ENCODE assay signal across 24 cellular contexts in the genomic region with DNA sequence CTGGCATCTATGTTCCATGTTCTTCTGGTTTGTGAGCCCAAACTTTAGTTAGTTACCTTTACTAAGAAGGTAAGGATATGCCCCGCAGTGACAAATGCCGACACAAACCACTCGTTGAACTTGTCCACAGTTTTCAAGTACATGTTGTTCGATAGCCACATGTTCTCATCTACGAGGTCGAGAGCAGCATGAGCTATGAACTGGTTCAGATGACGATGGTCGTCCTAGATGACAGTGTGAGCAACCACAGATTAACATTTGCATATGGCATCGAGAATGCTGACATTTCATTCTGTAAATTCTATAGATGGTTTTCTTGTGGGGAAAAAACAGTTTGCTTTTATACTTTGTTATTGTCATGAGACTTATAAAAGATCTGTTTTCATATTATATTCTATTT. TPM values are rescaled to one million over a fixed set of nuclear protein-coding genes. Genes with fewer than 3 reads are reported as not detected.
DNase-seq lines count a peak whose midpoint lies in the region; ATAC-seq, FAIRE-seq and TF ChIP-seq lines count a peak whose summit lies in the region.
"Had no signal": no experiment of that assay in that cellular context is flagged by ENCODE, and none has a peak within 500 bp of the region (broad histone marks: within the 10 kb centered on the region; RNA-seq: fewer than 3 reads in every experiment).

No MANE protein-coding gene starts in this region.

- TF ChIP-seq CTCF in MM.1S (IDR thresholded peaks at IDR 0.05; ENCODE audit: low read length) (no peak), astrocyte (IDR thresholded peaks at IDR 0.05; ENCODE audit: insufficient read depth, low read depth, low read length) (no peak), GM10266 (IDR thresholded peaks at IDR 0.05; ENCODE audit: control insufficient read depth, insufficient read depth, low read depth, missing control alignments) (no peak)

- peak; percentile 47 for FAIRE-seq in astrocyte (lab: Jason Lieb, UNC)
- FAIRE-seq: frontal cortex had no signal

- H3K36me3 Mint-ChIP-seq in activated T-cell treated with anti-CD3 and anti-CD28 coated beads, Interleukin-2, amount 50 U/mL, for 72 hours (ENCODE audit: insufficient read depth in 2 of 2), result peaks cover 9 to 26% of the 10 kb centered on the region in 2 donors
- H3K36me3 Mint-ChIP-seq in astrocyte (ENCODE audit: low read depth, unreplicated experiment), result peaks cover 10% of the 10 kb centered on the region
- H3K36me3 Mint-ChIP-seq in natural killer cell treated with Interleukin-12 subunit alpha and Interleukin-12 subunit beta and Interleukin-15 and Interleukin-18, amount 100 ng/mL, for 72 hours, result peaks cover 5% of the 10 kb centered on the region
- peaks cover 27% of the 10 kb centered on the region for H3K36me3 Mint-ChIP-seq in activated T-helper 1 cell treated with anti-CD3 and anti-CD28 coated beads, Interleukin-12 subunit alpha, Interleukin-12 subunit beta, Interleukin-2, Interleukin-4 antibody, amounts not matched to agents 30 ng/mL and 10 ng/mL and 1 ng/mL, durations not matched to agents 14 hours and 24 hours and 36 hours (ENCODE audit: low read depth)

- H3K9ac ChIP-seq in MM.1S (ENCODE audit: low read length) (no peak overlapping the region), astrocyte (ENCODE audit: low read length) (no peak overlapping the region)
- H3K9ac ChIP-seq: KMS-11 had no signal

- H3K9me3 ChIP-seq in MM.1S (replicated peaks; ENCODE audit: insufficient read depth, low read length) (no peaks in the 10 kb centered on the region), astrocyte (ENCODE audit: insufficient read depth, low read depth, low read length) (no peaks in the 10 kb centered on the region)
- H3K9me3 ChIP-seq: sigmoid colon, SJSA1, vagina had no signal

- no peaks in the 10 kb centered on the region for H3K9me3 Mint-ChIP-seq in activated T-cell treated with anti-CD3 and anti-CD28 coated beads, Interleukin-2, amount 50 U/mL, for 72 hours
- no peaks in the 10 kb centered on the region for H3K9me3 Mint-ChIP-seq in astrocyte (ENCODE audit: unreplicated experiment)
- no peaks in the 10 kb centered on the region for H3K9me3 Mint-ChIP-seq in natural killer cell treated with Interleukin-12 subunit alpha and Interleukin-12 subunit beta and Interleukin-15 and Interleukin-18, amount 100 ng/mL, for 72 hours
- no peaks in the 10 kb centered on the region for H3K9me3 Mint-ChIP-seq in activated T-helper 1 cell treated with anti-CD3 and anti-CD28 coated beads, Interleukin-12 subunit alpha, Interleukin-12 subunit beta, Interleukin-2, Interleukin-4 antibody, amounts not matched to agents 30 ng/mL and 10 ng/mL and 1 ng/mL, durations not matched to agents 14 hours and 24 hours and 36 hours
- H3K9me3 Mint-ChIP-seq: activated B cell treated with CpG ODN at 0.5 μM for 24 hours; activated naive CD8-positive, alpha-beta T cell treated with anti-CD3 and anti-CD28 coated beads, Interleukin-2, amount 10 ng/mL, durations not matched to agents 7 days and 5 days; stimulated activated naive CD8-positive, alpha-beta T cell treated with anti-CD3 and anti-CD28 coated beads, Interleukin-15, amount 100 ng/mL, for 72 hours had no signal

- H3K4me3 ChIP-seq in MM.1S (ENCODE audit: low read length) (no peak overlapping the region), astrocyte (ENCODE audit: insufficient read depth, low read depth, low read length) (no peak overlapping the region)
- H3K4me3 ChIP-seq: sigmoid colon, SJSA1, vagina had no signal

- peak overlapping the region in 1 of 2 donors; percentile 62 for H3K4me3 Mint-ChIP-seq in activated T-cell treated with anti-CD3 and anti-CD28 coated beads, Interleukin-2, amount 50 U/mL, for 72 hours
- no peak overlapping the region for H3K4me3 Mint-ChIP-seq in astrocyte (ENCODE audit: unreplicated experiment)
- peak overlapping the region; percentile 68 for H3K4me3 Mint-ChIP-seq in natural killer cell treated with Interleukin-12 subunit alpha and Interleukin-12 subunit beta and Interleukin-15 and Interleukin-18, amount 100 ng/mL, for 72 hours
- no peak overlapping the region for H3K4me3 Mint-ChIP-seq in activated T-helper 1 cell treated with anti-CD3 and anti-CD28 coated beads, Interleukin-12 subunit alpha, Interleukin-12 subunit beta, Interleukin-2, Interleukin-4 antibody, amounts not matched to agents 30 ng/mL and 10 ng/mL and 1 ng/mL, durations not matched to agents 14 hours and 24 hours and 36 hours
- H3K4me3 Mint-ChIP-seq: activated B cell treated with CpG ODN at 0.5 μM for 24 hours; activated naive CD8-positive, alpha-beta T cell treated with anti-CD3 and anti-CD28 coated beads, Interleukin-2, amount 10 ng/mL, durations not matched to agents 7 days and 5 days; stimulated activated naive CD8-positive, alpha-beta T cell treated with anti-CD3 and anti-CD28 coated beads, Interleukin-15, amount 100 ng/mL, for 72 hours had no signal

- DNase-seq in activated T-cell treated with anti-CD3 and anti-CD28 coated beads, Interleukin-2, amount 50 U/mL, for 72 hours, result no peak
- no peak for DNase-seq in activated T-cell treated with anti-CD3 and anti-CD28 coated beads, Interleukin-2, amount 50 U/mL, for 48 hours
- DNase-seq in MM.1S (no peak), astrocyte (ENCODE audit: low read depth) (no peak), GM10266 (ENCODE audit: extremely low spot score) (no peak)
- DNase-seq in natural killer cell treated with Interleukin-12 subunit alpha and Interleukin-12 subunit beta and Interleukin-15 and Interleukin-18, amount 100 ng/mL, for 72 hours (ENCODE audit: low spot score), result no peak
- no peak for DNase-seq in activated T-helper 1 cell treated with anti-CD3 and anti-CD28 coated beads, Interleukin-12 subunit alpha, Interleukin-12 subunit beta, Interleukin-2, Interleukin-4 antibody, amounts not matched to agents 30 ng/mL and 10 ng/mL and 1 ng/mL, durations not matched to agents 14 hours and 24 hours and 36 hours (ENCODE audit: low spot score)
- DNase-seq: activated B cell treated with CpG ODN at 0.5 μM for 24 hours; left colon; mammary epithelial cell; MV-4-11; NCI-H1436 treated with DMSO at 0.1 percent for 48 hours; NCI-H446; NCI-H82; sigmoid colon; stimulated activated naive CD8-positive, alpha-beta T cell treated with anti-CD3 and anti-CD28 coated beads, Interleukin-15, amount 100 ng/mL, for 72 hours had no signal

- peak; percentile 41 to 84 for ATAC-seq in activated T-cell treated with anti-CD3 and anti-CD28 coated beads, Interleukin-2, amount 50 U/mL, for 72 hours (replicated peaks in 1 of 2)
- ATAC-seq in natural killer cell treated with Interleukin-12 subunit alpha and Interleukin-12 subunit beta and Interleukin-15 and Interleukin-18, amount 100 ng/mL, for 72 hours, result peak; percentile 83 to 92
- ATAC-seq in GM18519 (IDR thresholded peaks at IDR 0.05; ENCODE audit: low FRiP score, unreplicated experiment), result no peak
- ATAC-seq: HCT116; stimulated activated naive CD8-positive, alpha-beta T cell treated with anti-CD3 and anti-CD28 coated beads, Interleukin-15, amount 100 ng/mL, for 72 hours had no signal

- intact Hi-C loops in activated T-helper 1 cell treated with anti-CD3 and anti-CD28 coated beads, Interleukin-12 subunit alpha, Interleukin-12 subunit beta, Interleukin-2, Interleukin-4 antibody, amounts not matched to agents 30 ng/mL and 10 ng/mL and 1 ng/mL, durations not matched to agents 14 hours and 24 hours and 36 hours (cut with micrococcal nuclease), result no loop called here

- H3K4me2 ChIP-seq in MM.1S (ENCODE audit: low read depth, low read length) (no peak overlapping the region), astrocyte (ENCODE audit: low read length) (no peak overlapping the region)
- H3K4me2 ChIP-seq: KMS-11 had no signal

- H3K36me3 ChIP-seq in MM.1S (replicated peaks; ENCODE audit: insufficient read depth, low read length) (no peaks in the 10 kb centered on the region; the same call in 1 of the 2 replicates), astrocyte (ENCODE audit: insufficient read depth, low read length) (peaks cover 17% of the 10 kb centered on the region)

- peaks cover 5% of the 10 kb centered on the region for H3K27me3 Mint-ChIP-seq in activated T-cell treated with anti-CD3 and anti-CD28 coated beads, Interleukin-2, amount 50 U/mL, for 72 hours (ENCODE audit: low read depth)
- H3K27me3 Mint-ChIP-seq in astrocyte (ENCODE audit: low read depth, unreplicated experiment), result no peaks in the 10 kb centered on the region
- no peaks in the 10 kb centered on the region for H3K27me3 Mint-ChIP-seq in natural killer cell treated with Interleukin-12 subunit alpha and Interleukin-12 subunit beta and Interleukin-15 and Interleukin-18, amount 100 ng/mL, for 72 hours
- H3K27me3 Mint-ChIP-seq in activated T-helper 1 cell treated with anti-CD3 and anti-CD28 coated beads, Interleukin-12 subunit alpha, Interleukin-12 subunit beta, Interleukin-2, Interleukin-4 antibody, amounts not matched to agents 30 ng/mL and 10 ng/mL and 1 ng/mL, durations not matched to agents 14 hours and 24 hours and 36 hours (ENCODE audit: insufficient read depth), result no peaks in the 10 kb centered on the region
- H3K27me3 Mint-ChIP-seq: activated B cell treated with CpG ODN at 0.5 μM for 24 hours; activated naive CD8-positive, alpha-beta T cell treated with anti-CD3 and anti-CD28 coated beads, Interleukin-2, amount 10 ng/mL, durations not matched to agents 7 days and 5 days; progenitor cell of endocrine pancreas; stimulated activated naive CD8-positive, alpha-beta T cell treated with anti-CD3 and anti-CD28 coated beads, Interleukin-15, amount 100 ng/mL, for 72 hours had no signal

- H3K27me3 ChIP-seq in MM.1S (replicated peaks; ENCODE audit: insufficient read depth, low read length) (no peaks in the 10 kb centered on the region), astrocyte (ENCODE audit: insufficient read depth, low read length) (no peaks in the 10 kb centered on the region)
- H3K27me3 ChIP-seq: sigmoid colon, SJSA1, vagina had no signal

- no peaks in the 10 kb centered on the region for H3K9me2 ChIP-seq in MM.1S (replicated peaks; ENCODE audit: insufficient read depth, low read length)

- H2AFZ ChIP-seq in MM.1S (ENCODE audit: low read length) (no peak overlapping the region), astrocyte (ENCODE audit: low read depth, low read length) (no peak overlapping the region)

- H3K79me2 ChIP-seq in MM.1S (ENCODE audit: low read length), result peaks cover 18% of the 10 kb centered on the region; the same call in 1 of the 2 replicates
- H3K79me2 ChIP-seq in astrocyte (ENCODE audit: insufficient read depth, low read length), result peaks cover 20% of the 10 kb centered on the region

- no peaks in the 10 kb centered on the region for H3F3A ChIP-seq in MM.1S (ENCODE audit: insufficient read depth, low read length)

- H3K4me1 ChIP-seq in MM.1S (ENCODE audit: low read length) (no peaks in the 10 kb centered on the region), astrocyte (ENCODE audit: insufficient read depth, low read length) (peaks cover 8% of the 10 kb centered on the region)

- H4K20me1 ChIP-seq in MM.1S (ENCODE audit: insufficient read depth, low read length) (no peaks in the 10 kb centered on the region), astrocyte (ENCODE audit: insufficient read depth, low read length) (no peaks in the 10 kb centered on the region)

- 0 out of 2 replicates have a peak overlapping the region, but pooled peaks have one; percentile 8 for H3K27ac ChIP-seq in MM.1S (ENCODE audit: low read length)
- no peak overlapping the region for H3K27ac ChIP-seq in astrocyte (ENCODE audit: low read depth, low read length)
- H3K27ac ChIP-seq: KMS-11, SJSA1, vagina had no signal

- peaks cover 9% of the 10 kb centered on the region for H3K4me1 Mint-ChIP-seq in activated T-cell treated with anti-CD3 and anti-CD28 coated beads, Interleukin-2, amount 50 U/mL, for 72 hours (ENCODE audit: low read depth)
- peaks cover 12% of the 10 kb centered on the region for H3K4me1 Mint-ChIP-seq in astrocyte (ENCODE audit: low read depth, unreplicated experiment)
- H3K4me1 Mint-ChIP-seq in natural killer cell treated with Interleukin-12 subunit alpha and Interleukin-12 subunit beta and Interleukin-15 and Interleukin-18, amount 100 ng/mL, for 72 hours (ENCODE audit: low read depth in 2 of 2), result peaks cover 41% of the 10 kb centered on the region in 2 donors
- H3K4me1 Mint-ChIP-seq in activated T-helper 1 cell treated with anti-CD3 and anti-CD28 coated beads, Interleukin-12 subunit alpha, Interleukin-12 subunit beta, Interleukin-2, Interleukin-4 antibody, amounts not matched to agents 30 ng/mL and 10 ng/mL and 1 ng/mL, durations not matched to agents 14 hours and 24 hours and 36 hours (ENCODE audit: low read depth), result peaks cover 16% of the 10 kb centered on the region

- H3K27ac Mint-ChIP-seq in activated T-cell treated with anti-CD3 and anti-CD28 coated beads, Interleukin-2, amount 50 U/mL, for 72 hours, result peak overlapping the region; percentile 92
- H3K27ac Mint-ChIP-seq in astrocyte (ENCODE audit: unreplicated experiment), result no peak overlapping the region
- peak overlapping the region; percentile 92 to 93 for H3K27ac Mint-ChIP-seq in natural killer cell treated with Interleukin-12 subunit alpha and Interleukin-12 subunit beta and Interleukin-15 and Interleukin-18, amount 100 ng/mL, for 72 hours
- H3K27ac Mint-ChIP-seq in activated T-helper 1 cell treated with anti-CD3 and anti-CD28 coated beads, Interleukin-12 subunit alpha, Interleukin-12 subunit beta, Interleukin-2, Interleukin-4 antibody, amounts not matched to agents 30 ng/mL and 10 ng/mL and 1 ng/mL, durations not matched to agents 14 hours and 24 hours and 36 hours, result no peak overlapping the region
- H3K27ac Mint-ChIP-seq: activated B cell treated with CpG ODN at 0.5 μM for 24 hours, progenitor cell of endocrine pancreas had no signal

RNA-seq across cellular contexts. Expression of a gene that starts 18.0 kb away (rescaled TPM):
- 10 to 100 TPM; 21.8 to 26.2 TPM for total RNA-seq in activated T-cell treated with anti-CD3 and anti-CD28 coated beads, Interleukin-2, amount 50 U/mL, for 72 hours
- 16.6 and 17.0 TPM in 2 replicates for total RNA-seq in astrocyte
- total RNA-seq in natural killer cell treated with Interleukin-12 subunit alpha and Interleukin-12 subunit beta and Interleukin-15 and Interleukin-18, amount 100 ng/mL, for 72 hours, result 10 to 100 TPM; 27.5 to 32.0 TPM
- 16.4 and 16.5 TPM in 2 replicates for total RNA-seq in activated T-helper 1 cell treated with anti-CD3 and anti-CD28 coated beads, Interleukin-12 subunit alpha, Interleukin-12 subunit beta, Interleukin-2, Interleukin-4 antibody, amounts not matched to agents 30 ng/mL and 10 ng/mL and 1 ng/mL, durations not matched to agents 14 hours and 24 hours and 36 hours

RNA-seq across cellular contexts. Expression of a gene that starts 18.1 kb away (rescaled TPM):
- total RNA-seq in activated T-cell treated with anti-CD3 and anti-CD28 coated beads, Interleukin-2, amount 50 U/mL, for 72 hours, result 10 to 100 TPM; 63.7 to 66.7 TPM
- 16.1 and 22.0 TPM in 2 replicates for total RNA-seq in astrocyte
- 10 to 100 TPM; 39.1 to 46.1 TPM for total RNA-seq in natural killer cell treated with Interleukin-12 subunit alpha and Interleukin-12 subunit beta and Interleukin-15 and Interleukin-18, amount 100 ng/mL, for 72 hours
- 21.9 and 22.0 TPM in 2 replicates for total RNA-seq in activated T-helper 1 cell treated with anti-CD3 and anti-CD28 coated beads, Interleukin-12 subunit alpha, Interleukin-12 subunit beta, Interleukin-2, Interleukin-4 antibody, amounts not matched to agents 30 ng/mL and 10 ng/mL and 1 ng/mL, durations not matched to agents 14 hours and 24 hours and 36 hours

RNA-seq across cellular contexts. Expression of a gene that starts 27.5 kb away (rescaled TPM):
- total RNA-seq in activated T-cell treated with anti-CD3 and anti-CD28 coated beads, Interleukin-2, amount 50 U/mL, for 72 hours, result 10 to 100 TPM; 56.0 to 71.6 TPM
- total RNA-seq in astrocyte, result 31.2 and 34.2 TPM in 2 replicates
- total RNA-seq in natural killer cell treated with Interleukin-12 subunit alpha and Interleukin-12 subunit beta and Interleukin-15 and Interleukin-18, amount 100 ng/mL, for 72 hours, result 10 to 100 TPM; 27.7 to 73.6 TPM
- 9.4 and 11.8 TPM in 2 replicates for total RNA-seq in activated T-helper 1 cell treated with anti-CD3 and anti-CD28 coated beads, Interleukin-12 subunit alpha, Interleukin-12 subunit beta, Interleukin-2, Interleukin-4 antibody, amounts not matched to agents 30 ng/mL and 10 ng/mL and 1 ng/mL, durations not matched to agents 14 hours and 24 hours and 36 hours

Comparison
In these comparisons a context has a peak if more than half of its experiments do, and no peak if none do; other contexts are left out.
1. H3K27ac Mint-ChIP-seq: peak in activated T-cell treated with anti-CD3 and anti-CD28 coated beads, Interleukin-2, amount 50 U/mL, for 72 hours (single experiment) and natural killer cell treated with Interleukin-12 subunit alpha and Interleukin-12 subunit beta and Interleukin-15 and Interleukin-18, amount 100 ng/mL, for 72 hours (2 of 2); none in astrocyte (single experiment) and activated T-helper 1 cell treated with anti-CD3 and anti-CD28 coated beads, Interleukin-12 subunit alpha, Interleukin-12 subunit beta, Interleukin-2, Interleukin-4 antibody, amounts not matched to agents 30 ng/mL and 10 ng/mL and 1 ng/mL, durations not matched to agents 14 hours and 24 hours and 36 hours (single experiment).